15 cellular contexts compared by ENCODE assay signal in the genomic region with DNA sequence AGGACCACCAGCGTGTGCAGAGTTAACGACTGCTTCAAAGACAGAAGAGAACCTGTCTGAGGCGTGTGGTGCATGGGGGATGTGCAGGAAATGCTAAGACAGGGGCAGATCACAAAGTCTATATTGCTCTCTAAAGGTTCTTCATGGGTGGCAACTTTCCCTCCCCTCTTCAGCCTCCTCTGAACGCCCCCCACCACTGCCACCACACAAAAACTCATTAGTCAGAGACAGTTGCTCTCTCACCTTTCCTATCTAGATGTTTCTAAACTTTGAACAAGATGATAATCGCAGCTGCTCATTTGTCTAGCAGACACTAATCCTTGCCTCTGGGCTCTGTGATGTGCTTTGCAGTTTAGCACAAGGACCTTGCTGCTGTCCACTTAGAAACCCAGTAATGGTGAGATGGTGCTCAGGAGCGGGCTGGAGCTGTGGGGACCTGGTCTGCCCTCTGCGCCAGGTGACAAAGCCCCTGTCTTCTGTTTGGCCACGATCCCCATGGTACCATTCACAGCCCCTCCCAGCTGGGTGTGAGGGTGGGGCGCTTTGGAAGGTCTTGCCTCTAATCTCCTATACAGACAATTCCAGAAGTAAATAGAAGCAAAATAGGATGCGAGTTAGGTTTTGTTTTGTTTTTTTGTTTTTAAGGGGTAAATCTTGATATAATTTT.
A peak's percentile ranks its signal among the peaks of the same experiment; 100 is the strongest.
DNase-seq lines count a peak whose midpoint lies in the region; ATAC-seq and TF ChIP-seq lines count a peak whose summit lies in the region.
"Had no signal": no experiment of that assay in that cellular context is flagged by ENCODE, and none has a peak within 500 bp of the region (broad histone marks: within the 10 kb centered on the region; RNA-seq: fewer than 3 reads in every experiment).

No MANE protein-coding gene starts in this region.

- H3K27me3 ChIP-seq in BLaER1 (no peaks in the 10 kb centered on the region), Loucy (ENCODE audit: insufficient read depth, low read length, poor library complexity, severe bottlenecking) (no peaks in the 10 kb centered on the region), foreskin keratinocyte (no peaks in the 10 kb centered on the region), smooth muscle cell (ENCODE audit: low read depth) (no peaks in the 10 kb centered on the region)
- peaks cover 0 to 14% (median 0%) of the 10 kb centered on the region in 11 experiments; a peak in 3 of 22 replicates for H3K27me3 ChIP-seq in BLaER1 treated with 17β-estradiol and CSF1 and Interleukin-3, amounts not matched to agents 10 nM and 100 nM

- H3K36me3 ChIP-seq in BLaER1 = no peaks in the 10 kb centered on the region
- no peaks in the 10 kb centered on the region for H3K36me3 ChIP-seq in BLaER1 treated with 17β-estradiol and CSF1 and Interleukin-3, amounts not matched to agents 10 nM and 100 nM
- H3K36me3 ChIP-seq in Loucy (ENCODE audit: insufficient read depth, low read length) = no peaks in the 10 kb centered on the region
- H3K36me3 ChIP-seq in smooth muscle cell (ENCODE audit: low read depth) = no peaks in the 10 kb centered on the region

- no peak overlapping the region for H2AFZ ChIP-seq in Loucy (ENCODE audit: low read length)
- H2AFZ ChIP-seq in smooth muscle cell (ENCODE audit: low read depth) = no peak overlapping the region

- DNase-seq in foreskin keratinocyte (no peak), cerebellar nuclear complex (lab: John Stamatoyannopoulos, UW) (no peak), smooth muscle cell (lab: John Stamatoyannopoulos, UW; ENCODE audit: unreplicated experiment) (no peak), NCI-H1048 (lab: John Stamatoyannopoulos, UW) (no peak)
- DNase-seq: DMS79 treated with DMSO at 0.1 percent for 48 hours; GDM1; Kasumi-1; NCI-H1417; NCI-H2081 treated with DMSO at 0.1 percent for 48 hours; NCI-H524; NK-92 treated with Interleukin-12 subunit alpha and Interleukin-12 subunit beta, amount 100 ng/mL, for 24 hours had no signal

- H3K9ac ChIP-seq in BLaER1 = peak overlapping the region; percentile 36; the same call in 1 of the 2 replicates
- H3K9ac ChIP-seq in BLaER1 treated with 17β-estradiol and CSF1 and Interleukin-3, amounts not matched to agents 10 nM and 100 nM = peak overlapping the region in 4 of 11 experiments; percentile 6 to 47 (median 17); a peak in 4 of 22 replicates
- H3K9ac ChIP-seq in Loucy (ENCODE audit: low read depth, low read length, poor library complexity, severe bottlenecking) = no peak overlapping the region
- H3K9ac ChIP-seq in smooth muscle cell (ENCODE audit: low read depth) = no peak overlapping the region

- H3K79me2 ChIP-seq in Loucy (ENCODE audit: insufficient read depth, low read length) (no peaks in the 10 kb centered on the region), smooth muscle cell (ENCODE audit: low read depth) (no peaks in the 10 kb centered on the region)

- no peaks in the 10 kb centered on the region for H4K20me1 ChIP-seq in BLaER1
- no peaks in the 10 kb centered on the region for H4K20me1 ChIP-seq in BLaER1 treated with 17β-estradiol and CSF1 and Interleukin-3, amounts not matched to agents 10 nM and 100 nM
- H4K20me1 ChIP-seq in Loucy (ENCODE audit: insufficient read depth, low read length, poor library complexity, severe bottlenecking) = no peaks in the 10 kb centered on the region
- H4K20me1 ChIP-seq in smooth muscle cell (ENCODE audit: low read depth) = no peaks in the 10 kb centered on the region

- no peaks in the 10 kb centered on the region for H3K9me2 ChIP-seq in Loucy (replicated peaks; ENCODE audit: low read depth, low read length)

- no peak overlapping the region for H3K4me3 ChIP-seq in BLaER1
- H3K4me3 ChIP-seq in BLaER1 treated with 17β-estradiol and CSF1 and Interleukin-3, amounts not matched to agents 10 nM and 100 nM = peak overlapping the region in 2 of 10 experiments; percentile 16 to 32; a peak in 1 of 20 replicates
- no peak overlapping the region for H3K4me3 ChIP-seq in Loucy (ENCODE audit: low read length, poor library complexity, severe bottlenecking)
- no peak overlapping the region for H3K4me3 ChIP-seq in smooth muscle cell

- TF ChIP-seq CTCF in Loucy (conservative IDR thresholded peaks at IDR 0.05; ENCODE audit: low read length) (no peak), foreskin keratinocyte (conservative IDR thresholded peaks at IDR 0.05) (no peak), smooth muscle cell (IDR thresholded peaks at IDR 0.05; ENCODE audit: borderline replicate concordance, insufficient read depth, poor library complexity, severe bottlenecking) (no peak)

- WGBS in smooth muscle cell (ENCODE audit: low lambda C conversion rate) = 69% methylated on average over 10 of the region's 10 CpGs

- H3F3A ChIP-seq in Loucy (ENCODE audit: low read depth) = no peaks in the 10 kb centered on the region
- no peaks in the 10 kb centered on the region for H3F3A ChIP-seq in smooth muscle cell (ENCODE audit: low read depth)

- H3K4me1 ChIP-seq in BLaER1 (peaks cover 67% of the 10 kb centered on the region), Loucy (ENCODE audit: insufficient read depth, low read length, poor library complexity, severe bottlenecking) (peaks cover 10% of the 10 kb centered on the region), foreskin keratinocyte (peaks cover 5% of the 10 kb centered on the region), smooth muscle cell (ENCODE audit: low read depth) (no peaks in the 10 kb centered on the region)
- H3K4me1 ChIP-seq in BLaER1 treated with 17β-estradiol and CSF1 and Interleukin-3, amounts not matched to agents 10 nM and 100 nM = peaks cover 17 to 66% (median 59%) of the 10 kb centered on the region in 10 experiments; a peak in 19 of 20 replicates

- peak overlapping the region; percentile 83 for H3K27ac ChIP-seq in BLaER1
- peak overlapping the region in 3 of 11 experiments; percentile 49 to 61 (median 51); a peak in 6 of 22 replicates for H3K27ac ChIP-seq in BLaER1 treated with 17β-estradiol and CSF1 and Interleukin-3, amounts not matched to agents 10 nM and 100 nM
- no peak overlapping the region for H3K27ac ChIP-seq in foreskin keratinocyte
- H3K27ac ChIP-seq in smooth muscle cell (ENCODE audit: low read depth) = no peak overlapping the region

- H3K9me3 ChIP-seq in BLaER1 (no peaks in the 10 kb centered on the region), Loucy (ENCODE audit: insufficient read depth, low read depth, low read length) (no peaks in the 10 kb centered on the region), smooth muscle cell (replicated peaks; ENCODE audit: low read depth) (no peaks in the 10 kb centered on the region)
- H3K9me3 ChIP-seq in BLaER1 treated with 17β-estradiol and CSF1 and Interleukin-3, amounts not matched to agents 10 nM and 100 nM (replicated peaks in 1 of 11) = peaks cover 0 to 8% (median 0%) of the 10 kb centered on the region in 11 experiments; a peak in 1 of 22 replicates

- H3K4me2 ChIP-seq in BLaER1 = peak overlapping the region; percentile 89
- H3K4me2 ChIP-seq in BLaER1 treated with 17β-estradiol and CSF1 and Interleukin-3, amounts not matched to agents 10 nM and 100 nM = peak overlapping the region in 10 of 11 experiments; percentile 15 to 93 (median 70); a peak in 19 of 22 replicates
- peak overlapping the region; percentile 22 for H3K4me2 ChIP-seq in Loucy (ENCODE audit: low read depth, low read length, poor library complexity, severe bottlenecking)
- no peak overlapping the region for H3K4me2 ChIP-seq in smooth muscle cell

- peak; percentile 13 for ATAC-seq in foreskin keratinocyte
- ATAC-seq: SK-N-SH treated with all-trans-retinoic acid at 6 μM for 48 hours had no signal
